ENCODE assay signal across 10 cellular contexts in the genomic region with DNA sequence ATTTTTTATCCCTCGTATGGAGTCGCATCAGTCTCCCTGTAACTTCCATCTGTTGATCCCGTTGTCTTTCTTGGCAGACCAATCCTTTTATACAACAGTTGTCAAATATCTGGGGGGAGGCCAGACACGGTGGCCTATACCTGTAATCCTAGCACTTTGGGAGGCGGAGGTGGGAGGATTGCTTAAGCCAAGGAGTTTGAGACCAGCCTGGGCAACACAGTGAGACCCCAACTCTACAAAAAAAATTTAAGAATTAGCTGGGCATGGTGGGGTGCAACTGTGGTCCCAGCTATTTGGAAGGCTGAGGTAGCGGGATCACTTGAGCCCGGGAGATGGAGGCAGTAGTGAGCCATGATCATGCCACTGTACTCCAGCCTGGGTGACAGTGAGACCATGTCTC. TPM values are rescaled to one million over a fixed set of nuclear protein-coding genes. Genes with fewer than 3 reads are reported as not detected.
A peak's percentile ranks its signal among the peaks of the same experiment; 100 is the strongest.
DNase-seq lines count a peak whose midpoint lies in the region; ATAC-seq and TF ChIP-seq lines count a peak whose summit lies in the region.
"Had no signal": no experiment of that assay in that cellular context is flagged by ENCODE, and none has a peak within 500 bp of the region (broad histone marks: within the 10 kb centered on the region; RNA-seq: fewer than 3 reads in every experiment).

No MANE protein-coding gene starts in this region.

- POLR2A ChIA-PET in CD8-positive, alpha-beta memory T cell (lab: Charles Lee): interaction anchor here (3.8 kb wide), 1 partner anchor 29 kb away, joined by 21 read pairs; the partner anchor contains the start of genes PECR and TMEM169
- POLR2A ChIA-PET in activated naive CD8-positive, alpha-beta T cell treated with anti-CD3 and anti-CD28 coated beads, Interleukin-2, amount 10 ng/mL, durations not matched to agents 7 days and 5 days (lab: Charles Lee): interaction anchor here (0.8 to 3.0 kb wide), 7 partner anchors 9 to 74 kb away, joined by 3 to 21 read pairs (median 10); partner anchors contain the start of genes PECR and TMEM169
- POLR2A ChIA-PET in GM10248 (lab: Yijun Ruan, JAX): interaction anchor here (1.0 kb wide), 1 partner anchor 26 kb away, joined by 3 read pairs; no protein-coding TSS in a partner anchor

- peaks cover 41% of the 10 kb centered on the region for H3K36me3 ChIP-seq in CD8-positive, alpha-beta memory T cell (ENCODE audit: insufficient read depth, low read length)

- H3K4me1 Mint-ChIP-seq in CD8-positive, alpha-beta memory T cell: peaks cover 67 to 80% (median 80%) of the 10 kb centered on the region in 3 donors
- H3K4me1 Mint-ChIP-seq in IgD-negative memory B cell: peaks cover 39 to 55% (median 43%) of the 10 kb centered on the region in 3 donors
- H3K4me1 Mint-ChIP-seq in activated naive CD8-positive, alpha-beta T cell treated with anti-CD3 and anti-CD28 coated beads, Interleukin-2, amount 10 ng/mL, durations not matched to agents 7 days and 5 days: peaks cover 46% of the 10 kb centered on the region
- H3K4me1 Mint-ChIP-seq in natural killer cell treated with Interleukin-12 subunit alpha and Interleukin-12 subunit beta and Interleukin-15 and Interleukin-18, amount 100 ng/mL, for 72 hours (ENCODE audit: low read depth in 2 of 2): peaks cover 56 to 62% of the 10 kb centered on the region in 2 donors

- H3K9me3 ChIP-seq in CD8-positive, alpha-beta memory T cell (ENCODE audit: low read length): no peaks in the 10 kb centered on the region
- H3K9me3 ChIP-seq: heart left ventricle had no signal

- TF ChIP-seq CTCF in GM10248 (IDR thresholded peaks at IDR 0.05; ENCODE audit: control extremely low read depth, extremely low read depth, low read depth, missing control alignments): no peak

- no peak overlapping the region for H3K4me3 ChIP-seq in CD8-positive, alpha-beta memory T cell (ENCODE audit: low read length)

- peak overlapping the region in 6 of 7 donors; percentile 65 to 100 (median 99) for H3K4me3 Mint-ChIP-seq in CD8-positive, alpha-beta memory T cell
- H3K4me3 Mint-ChIP-seq in IgD-negative memory B cell: peak overlapping the region in 3 of 4 donors; percentile 99 to 100 (median 100)
- peak overlapping the region; percentile 100 for H3K4me3 Mint-ChIP-seq in activated naive CD8-positive, alpha-beta T cell treated with anti-CD3 and anti-CD28 coated beads, Interleukin-2, amount 10 ng/mL, durations not matched to agents 7 days and 5 days
- peak overlapping the region; percentile 97 for H3K4me3 Mint-ChIP-seq in natural killer cell treated with Interleukin-12 subunit alpha and Interleukin-12 subunit beta and Interleukin-15 and Interleukin-18, amount 100 ng/mL, for 72 hours

- H3K36me3 Mint-ChIP-seq in CD8-positive, alpha-beta memory T cell: peaks cover 10 to 65% (median 23%) of the 10 kb centered on the region in 3 donors
- peaks cover 10% of the 10 kb centered on the region for H3K36me3 Mint-ChIP-seq in IgD-negative memory B cell
- H3K36me3 Mint-ChIP-seq in activated naive CD8-positive, alpha-beta T cell treated with anti-CD3 and anti-CD28 coated beads, Interleukin-2, amount 10 ng/mL, durations not matched to agents 7 days and 5 days: peaks cover 38% of the 10 kb centered on the region
- H3K36me3 Mint-ChIP-seq in natural killer cell treated with Interleukin-12 subunit alpha and Interleukin-12 subunit beta and Interleukin-15 and Interleukin-18, amount 100 ng/mL, for 72 hours: peaks cover 61% of the 10 kb centered on the region

- peaks cover 0 to 5% of the 10 kb centered on the region in 2 donors for H3K27me3 Mint-ChIP-seq in CD8-positive, alpha-beta memory T cell
- H3K27me3 Mint-ChIP-seq in IgD-negative memory B cell: peaks cover 1% of the 10 kb centered on the region
- H3K27me3 Mint-ChIP-seq in activated naive CD8-positive, alpha-beta T cell treated with anti-CD3 and anti-CD28 coated beads, Interleukin-2, amount 10 ng/mL, durations not matched to agents 7 days and 5 days: no peaks in the 10 kb centered on the region
- no peaks in the 10 kb centered on the region for H3K27me3 Mint-ChIP-seq in natural killer cell treated with Interleukin-12 subunit alpha and Interleukin-12 subunit beta and Interleukin-15 and Interleukin-18, amount 100 ng/mL, for 72 hours

- no peaks in the 10 kb centered on the region for H3K27me3 ChIP-seq in CD8-positive, alpha-beta memory T cell (ENCODE audit: insufficient read depth, low read length, poor library complexity, severe bottlenecking)
- H3K27me3 ChIP-seq: heart left ventricle had no signal

- no peak overlapping the region for H3K27ac ChIP-seq in CD8-positive, alpha-beta memory T cell (ENCODE audit: low read depth, low read length)

- ATAC-seq in activated naive CD8-positive, alpha-beta T cell treated with anti-CD3 and anti-CD28 coated beads, Interleukin-2, amount 10 ng/mL, durations not matched to agents 7 days and 5 days (ENCODE audit: low read depth): no peak
- ATAC-seq in natural killer cell treated with Interleukin-12 subunit alpha and Interleukin-12 subunit beta and Interleukin-15 and Interleukin-18, amount 100 ng/mL, for 72 hours: no peak
- no peak for ATAC-seq in GM21515 (IDR thresholded peaks at IDR 0.05; ENCODE audit: unreplicated experiment)
- no peak for ATAC-seq in GM21717 (IDR thresholded peaks at IDR 0.05; ENCODE audit: unreplicated experiment)
- no peak for ATAC-seq in GM18520 (IDR thresholded peaks at IDR 0.05; ENCODE audit: unreplicated experiment)
- ATAC-seq: heart left ventricle had no signal

- no peak for DNase-seq in CD8-positive, alpha-beta memory T cell
- DNase-seq in activated naive CD8-positive, alpha-beta T cell treated with anti-CD3 and anti-CD28 coated beads, Interleukin-2, amount 10 ng/mL, durations not matched to agents 7 days and 5 days: no peak
- DNase-seq in natural killer cell treated with Interleukin-12 subunit alpha and Interleukin-12 subunit beta and Interleukin-15 and Interleukin-18, amount 100 ng/mL, for 72 hours (ENCODE audit: low spot score): no peak
- no peak for DNase-seq in GM10248 (ENCODE audit: extremely low spot score)
- DNase-seq: heart left ventricle, NCI-H187 had no signal

- peaks cover 0 to 2% (median 0%) of the 10 kb centered on the region in 5 donors for H3K9me3 Mint-ChIP-seq in CD8-positive, alpha-beta memory T cell
- no peaks in the 10 kb centered on the region for H3K9me3 Mint-ChIP-seq in IgD-negative memory B cell
- no peaks in the 10 kb centered on the region for H3K9me3 Mint-ChIP-seq in activated naive CD8-positive, alpha-beta T cell treated with anti-CD3 and anti-CD28 coated beads, Interleukin-2, amount 10 ng/mL, durations not matched to agents 7 days and 5 days
- no peaks in the 10 kb centered on the region for H3K9me3 Mint-ChIP-seq in natural killer cell treated with Interleukin-12 subunit alpha and Interleukin-12 subunit beta and Interleukin-15 and Interleukin-18, amount 100 ng/mL, for 72 hours

- H3K4me1 ChIP-seq in CD8-positive, alpha-beta memory T cell (ENCODE audit: insufficient read depth, low read length): peaks cover 66% of the 10 kb centered on the region

- CTCF ChIA-PET in CD8-positive, alpha-beta memory T cell (lab: Charles Lee): interaction anchor here (1.2 to 4.7 kb wide), 4 partner anchors 30 to 77 kb away, joined by 4 to 27 read pairs (median 8); partner anchors contain the start of genes PECR and TMEM169
- CTCF ChIA-PET in GM10248 (lab: Yijun Ruan, JAX): interaction anchor here (1.0 to 5.4 kb wide), 10 partner anchors 10 to 310 kb away, joined by 3 to 32 read pairs (median 6); no protein-coding TSS in a partner anchor

- H3K27ac Mint-ChIP-seq in CD8-positive, alpha-beta memory T cell: peak overlapping the region in 7 of 8 donors; percentile 44 to 100 (median 98)
- H3K27ac Mint-ChIP-seq in IgD-negative memory B cell: peak overlapping the region in 2 of 3 donors; percentile 45 to 99
- H3K27ac Mint-ChIP-seq in activated naive CD8-positive, alpha-beta T cell treated with anti-CD3 and anti-CD28 coated beads, Interleukin-2, amount 10 ng/mL, durations not matched to agents 7 days and 5 days: peak overlapping the region; percentile 31
- H3K27ac Mint-ChIP-seq in natural killer cell treated with Interleukin-12 subunit alpha and Interleukin-12 subunit beta and Interleukin-15 and Interleukin-18, amount 100 ng/mL, for 72 hours: peak overlapping the region; percentile 98 to 100

RNA-seq across cellular contexts. Expression of gene XRCC5, which starts 2.0 kb away (rescaled TPM):
- total RNA-seq in CD8-positive, alpha-beta memory T cell: 100 to 1,000 TPM; 612 to 643 TPM
- 306 TPM for polyA plus RNA-seq in CD8-positive, alpha-beta memory T cell
- polyA plus RNA-seq in IgD-negative memory B cell: 234 TPM
- 100 to 1,000 TPM; 268 to 273 TPM for total RNA-seq in activated naive CD8-positive, alpha-beta T cell treated with anti-CD3 and anti-CD28 coated beads, Interleukin-2, amount 10 ng/mL, durations not matched to agents 7 days and 5 days
- total RNA-seq in natural killer cell treated with Interleukin-12 subunit alpha and Interleukin-12 subunit beta and Interleukin-15 and Interleukin-18, amount 100 ng/mL, for 72 hours: 100 to 1,000 TPM; 454 to 500 TPM

RNA-seq across cellular contexts. Expression of gene TMEM169, which starts 29.4 kb away (rescaled TPM):
- under 1 TPM; 0.63 to 0.73 TPM for total RNA-seq in CD8-positive, alpha-beta memory T cell
- polyA plus RNA-seq in CD8-positive, alpha-beta memory T cell: 1.1 TPM
- 0.53 TPM for polyA plus RNA-seq in IgD-negative memory B cell
- 1 to 10 TPM; 1.1 to 2.0 TPM for total RNA-seq in activated naive CD8-positive, alpha-beta T cell treated with anti-CD3 and anti-CD28 coated beads, Interleukin-2, amount 10 ng/mL, durations not matched to agents 7 days and 5 days
- total RNA-seq in natural killer cell treated with Interleukin-12 subunit alpha and Interleukin-12 subunit beta and Interleukin-15 and Interleukin-18, amount 100 ng/mL, for 72 hours: 1 to 10 TPM in 1 of 2 donors, under 1 TPM in 1; 0.56 to 1.9 TPM

RNA-seq across cellular contexts. Expression of gene PECR, which starts 29.5 kb away (rescaled TPM):
- 10 to 100 TPM; 10.5 to 12.6 TPM for total RNA-seq in CD8-positive, alpha-beta memory T cell
- polyA plus RNA-seq in CD8-positive, alpha-beta memory T cell: 24.4 TPM
- 18.6 TPM for polyA plus RNA-seq in IgD-negative memory B cell
- 10 to 100 TPM; 28.2 to 29.4 TPM for total RNA-seq in activated naive CD8-positive, alpha-beta T cell treated with anti-CD3 and anti-CD28 coated beads, Interleukin-2, amount 10 ng/mL, durations not matched to agents 7 days and 5 days
- 10 to 100 TPM; 10.5 to 16.1 TPM for total RNA-seq in natural killer cell treated with Interleukin-12 subunit alpha and Interleukin-12 subunit beta and Interleukin-15 and Interleukin-18, amount 100 ng/mL, for 72 hours

Comparison
In these comparisons a context has a peak if more than half of its experiments do, and no peak if none do; other contexts are left out.
1. H3K27ac Mint-ChIP-seq: peak in every context shown above with its lines; median percentile 99 in natural killer cell treated with Interleukin-12 subunit alpha and Interleukin-12 subunit beta and Interleukin-15 and Interleukin-18, amount 100 ng/mL, for 72 hours; 98 in CD8-positive, alpha-beta memory T cell; 72 in IgD-negative memory B cell; 31 in activated naive CD8-positive, alpha-beta T cell treated with anti-CD3 and anti-CD28 coated beads, Interleukin-2, amount 10 ng/mL, durations not matched to agents 7 days and 5 days.